ENCODE assay signal across 16 cellular contexts in genomic region chr18:42287047-42287446, GRCh38.
"Had no signal": no experiment of that assay in that cellular context is flagged by ENCODE, and none has a peak within 500 bp of the region (broad histone marks: within the 10 kb centered on the region; RNA-seq: fewer than 3 reads in every experiment).

No MANE protein-coding gene starts in this region.

- ATAC-seq: activated T-cell treated with anti-CD3 and anti-CD28 coated beads, Interleukin-2, amount 50 U/mL, for 72 hours; foreskin keratinocyte; natural killer cell treated with Interleukin-12 subunit alpha and Interleukin-12 subunit beta and Interleukin-15 and Interleukin-18, amount 100 ng/mL, for 72 hours; stimulated activated effector memory CD8-positive, alpha-beta T cell treated with anti-CD3 and anti-CD28 coated beads, Interleukin-12 subunit alpha, Interleukin-12 subunit beta, amount 100 ng/mL, for 72 hours had no signal

- DNase-seq: activated CD4-positive, alpha-beta T cell treated with anti-CD3 and anti-CD28 coated beads, Interleukin-2, amount 10 ng/mL, durations not matched to agents 7 days and 5 days; activated CD4-positive, CD25-positive, alpha-beta regulatory T cell; activated CD8-positive, alpha-beta memory T cell treated with anti-CD3 and anti-CD28 coated beads, Interleukin-2, amount 50 U/mL, for 48 hours; activated gamma-delta T cell; activated T-cell treated with anti-CD3 and anti-CD28 coated beads, Interleukin-2, amount 50 U/mL, for 72 hours; amniotic stem cell; effector CD8-positive, alpha-beta T cell; foreskin keratinocyte; kidney glomerular epithelial cell; mesendoderm; posterior cingulate gyrus; retina; stimulated activated CD4-positive, alpha-beta T cell treated with anti-CD3 and anti-CD28 coated beads, Interleukin-12 subunit alpha, Interleukin-12 subunit beta, amount 100 ng/mL, for 4 hours; stimulated activated CD4-positive, alpha-beta T cell treated with anti-CD3 and anti-CD28 coated beads, Interleukin-2, amount 100 ng/mL, for 24 hours had no signal
